Comparison of ENCODE assay signal across 9 cellular contexts in the genomic region with DNA sequence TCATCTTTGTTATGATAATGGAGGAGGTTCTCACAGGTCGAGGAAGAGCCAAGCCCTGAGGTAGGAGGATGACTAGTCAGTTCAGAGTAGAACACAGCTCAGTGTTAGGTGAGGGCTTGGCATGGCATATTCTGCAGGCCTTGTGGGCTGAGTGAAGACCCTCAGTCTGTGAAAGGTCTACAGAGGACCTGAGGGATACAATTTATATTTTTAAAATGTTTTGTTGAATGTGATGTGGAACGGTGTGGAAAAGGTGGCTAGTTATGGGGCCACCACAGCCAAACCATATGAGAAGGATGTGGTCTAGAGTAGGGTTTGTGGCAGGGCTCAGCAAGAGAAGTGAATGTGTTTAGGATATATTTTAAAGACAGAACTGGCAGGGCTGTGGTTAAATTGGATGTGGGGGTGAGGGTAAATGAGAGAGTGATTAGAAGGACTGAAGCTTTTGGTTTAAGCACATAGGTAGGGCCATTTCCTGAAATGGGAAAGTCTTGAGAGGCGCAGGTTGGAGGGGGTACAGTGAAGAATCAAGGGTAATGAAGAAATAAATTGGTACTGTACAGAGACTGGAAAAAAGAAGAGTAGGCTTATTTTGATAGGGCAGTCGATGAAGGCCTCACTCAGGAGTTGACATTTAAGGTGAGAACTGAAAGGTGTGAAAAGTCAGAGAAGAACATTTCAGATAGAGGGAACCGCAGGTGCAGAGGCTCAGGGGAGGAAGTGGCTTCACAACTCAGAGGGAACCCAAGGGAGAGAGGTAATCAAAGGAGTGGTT.
DNase-seq lines count a peak whose midpoint lies in the region; ATAC-seq lines count a peak whose summit lies in the region.
"Had no signal": no experiment of that assay in that cellular context is flagged by ENCODE, and none has a peak within 500 bp of the region (broad histone marks: within the 10 kb centered on the region; RNA-seq: fewer than 3 reads in every experiment).

No MANE protein-coding gene starts in this region.

- H3K36me3 Mint-ChIP-seq in CD4-positive, alpha-beta memory T cell: no peaks in the 10 kb centered on the region
- H3K36me3 Mint-ChIP-seq in activated naive CD8-positive, alpha-beta T cell: peaks cover 13% of the 10 kb centered on the region

- CTCF ChIA-PET in CD4-positive, alpha-beta memory T cell (lab: Charles Lee; ENCODE audit: partially characterized antibody): interaction anchor here (1.1 to 1.5 kb wide), 2 partner anchors 9 to 39 kb away, joined by 3 to 4 read pairs; no protein-coding TSS in a partner anchor

- peak; percentile 75 to 79 (median 77) for DNase-seq in CD4-positive, alpha-beta memory T cell
- peak; percentile 32 for DNase-seq in KG1 (lab: John Stamatoyannopoulos, UW)
- no peak for DNase-seq in NCI-H1048 (lab: John Stamatoyannopoulos, UW)
- no peak for DNase-seq in NCI-H82 treated with DMSO at 0.1 percent for 48 hours (lab: John Stamatoyannopoulos, UW; ENCODE audit: unreplicated experiment)
- DNase-seq in NOMO-1 treated with DMSO at 0.1 percent for 48 hours (lab: John Stamatoyannopoulos, UW; ENCODE audit: unreplicated experiment): no peak
- no peak for DNase-seq in NCI-H1930 (lab: John Stamatoyannopoulos, UW)
- DNase-seq: SHP77 had no signal

- H3K36me3 ChIP-seq in CD4-positive, alpha-beta memory T cell (ENCODE audit: insufficient read depth, low read length): no peaks in the 10 kb centered on the region

- no peaks in the 10 kb centered on the region for H3K27me3 Mint-ChIP-seq in CD4-positive, alpha-beta memory T cell
- H3K27me3 Mint-ChIP-seq in activated naive CD8-positive, alpha-beta T cell: no peaks in the 10 kb centered on the region

- intact Hi-C loops in CD4-positive, alpha-beta memory T cell (cut with micrococcal nuclease): loop anchor here (1.0 to 5.0 kb wide), 3 partner anchors 39 to 84 kb away; no protein-coding TSS in a partner anchor

- peak overlapping the region; percentile 1 to 77 (median 45) for H3K4me3 Mint-ChIP-seq in CD4-positive, alpha-beta memory T cell
- H3K4me3 Mint-ChIP-seq in activated naive CD8-positive, alpha-beta T cell: peak overlapping the region; percentile 46

- peaks cover 0 to 9% (median 3%) of the 10 kb centered on the region in 8 donors for H3K9me3 Mint-ChIP-seq in CD4-positive, alpha-beta memory T cell
- H3K9me3 Mint-ChIP-seq in activated naive CD8-positive, alpha-beta T cell (ENCODE audit: low read depth): peaks cover 3% of the 10 kb centered on the region

- H3K4me1 ChIP-seq in CD4-positive, alpha-beta memory T cell (ENCODE audit: insufficient read depth, low read length): peaks cover 55% of the 10 kb centered on the region

- no peak overlapping the region for H3K4me3 ChIP-seq in CD4-positive, alpha-beta memory T cell (ENCODE audit: low read length in 2 of 2)

- H3K27ac Mint-ChIP-seq in CD4-positive, alpha-beta memory T cell: peak overlapping the region; percentile 68 to 88 (median 82)
- H3K27ac Mint-ChIP-seq in activated naive CD8-positive, alpha-beta T cell: peak overlapping the region; percentile 74

- H3K27ac ChIP-seq in CD4-positive, alpha-beta memory T cell (ENCODE audit: low read depth, low read length): no peak overlapping the region

- peak; percentile 74 for ATAC-seq in GM21515 (IDR thresholded peaks at IDR 0.05; ENCODE audit: unreplicated experiment)

- POLR2A ChIA-PET in CD4-positive, alpha-beta memory T cell (lab: Charles Lee; ENCODE audit: partially characterized antibody): interaction anchor here (0.6 to 1.7 kb wide), 8 partner anchors 8 to 96 kb away, joined by 3 to 9 read pairs (median 4); a partner anchor contains a TSS

- peaks cover 47 to 83% (median 58%) of the 10 kb centered on the region in 4 donors for H3K4me1 Mint-ChIP-seq in CD4-positive, alpha-beta memory T cell
- peaks cover 58% of the 10 kb centered on the region for H3K4me1 Mint-ChIP-seq in activated naive CD8-positive, alpha-beta T cell (ENCODE audit: low read depth)

- no peaks in the 10 kb centered on the region for H3K9me3 ChIP-seq in CD4-positive, alpha-beta memory T cell (ENCODE audit: control insufficient read depth in 1 of 2, low read length in 2 of 2)

- H3K27me3 ChIP-seq in CD4-positive, alpha-beta memory T cell (ENCODE audit: insufficient read depth, low read length): no peaks in the 10 kb centered on the region

Comparison
In these comparisons a context has a peak if more than half of its experiments do, and no peak if none do; other contexts are left out.
1. DNase-seq: peak in CD4-positive, alpha-beta memory T cell (5 of 5) and KG1 (single experiment); none in NCI-H1048 (single experiment), NCI-H82 treated with DMSO at 0.1 percent for 48 hours (single experiment), NOMO-1 treated with DMSO at 0.1 percent for 48 hours (single experiment) and NCI-H1930 (0 of 2).